17 cellular contexts compared by ENCODE assay signal in the genomic region with DNA sequence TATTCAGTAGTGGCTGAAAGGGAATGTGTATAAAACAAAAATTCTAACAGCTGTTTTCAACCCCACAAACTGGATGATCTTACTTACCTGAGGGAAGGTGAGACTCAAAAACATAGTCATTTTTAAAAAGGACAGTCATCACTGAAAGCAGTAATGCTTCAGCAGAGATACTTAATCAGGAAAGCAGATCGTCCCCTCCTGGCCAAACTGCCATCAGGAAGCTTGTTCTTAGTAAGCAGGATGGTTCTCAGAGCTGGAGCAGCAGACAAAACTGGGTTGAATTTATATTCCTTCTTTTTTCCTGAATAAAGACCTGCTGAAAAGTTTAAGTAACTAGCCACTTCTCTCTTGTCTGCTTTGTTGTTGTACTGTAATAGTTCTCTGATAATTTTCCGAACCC.
DNase-seq lines count a peak whose midpoint lies in the region; ATAC-seq, FAIRE-seq and TF ChIP-seq lines count a peak whose summit lies in the region.
"Had no signal": no experiment of that assay in that cellular context is flagged by ENCODE, and none has a peak within 500 bp of the region (broad histone marks: within the 10 kb centered on the region; RNA-seq: fewer than 3 reads in every experiment).

No MANE protein-coding gene starts in this region.

- POLR2A ChIA-PET in H1 (lab: Charles Lee; ENCODE audit: partially characterized antibody), result interaction anchor here (0.6 to 1.3 kb wide), 2 partner anchors 10 to 364 kb away, joined by 3 read pairs; no protein-coding TSS in a partner anchor

- H3K56ac ChIP-seq in H1 (replicated peaks; ENCODE audit: insufficient read length, low read depth, low read length), result no peak overlapping the region

- H3K9ac ChIP-seq in H1 (replicated peaks in 1 of 4; ENCODE audit: extremely low read depth in 1 of 4, low read depth in 3 of 4, low read length in 3 of 4) (no peak overlapping the region), neuronal stem cell (ENCODE audit: low read depth, low read length, poor library complexity) (no peak overlapping the region)
- H3K9ac ChIP-seq: SK-N-SH had no signal

- H3K14ac ChIP-seq in H1 (ENCODE audit: insufficient read length) (no peak overlapping the region), neuronal stem cell (ENCODE audit: low read length) (no peak overlapping the region)

- H2AK5ac ChIP-seq in H1 (ENCODE audit: low read depth, low read length), result no peak overlapping the region
- no peak overlapping the region for H2AK5ac ChIP-seq in neuronal stem cell (ENCODE audit: low read depth, low read length)

- no peak overlapping the region for H3K4me2 ChIP-seq in H1 (ENCODE audit: insufficient read depth in 1 of 2, low read depth in 2 of 2, low read length in 2 of 2)
- no peak overlapping the region for H3K4me2 ChIP-seq in neuronal stem cell (ENCODE audit: insufficient read depth, low read length, poor library complexity, severe bottlenecking)
- H3K4me2 ChIP-seq: SK-N-SH had no signal

- H2BK15ac ChIP-seq in H1 (ENCODE audit: low read length), result no peak overlapping the region
- no peak overlapping the region for H2BK15ac ChIP-seq in neuronal stem cell (ENCODE audit: low read length)

- H3K4ac ChIP-seq in H1 (replicated peaks; ENCODE audit: insufficient read length, low read depth, low read length) (no peak overlapping the region), neuronal stem cell (ENCODE audit: low read length) (no peak overlapping the region)

- DNase-seq in NCI-H524 (lab: John Stamatoyannopoulos, UW) (peak; percentile 25 to 54), NCI-H524 treated with DMSO at 0.1 percent for 48 hours (lab: John Stamatoyannopoulos, UW) (no peak), NCI-H69 (lab: John Stamatoyannopoulos, UW) (peak; percentile 39), H1 (ENCODE audit: low read depth in 1 of 2, low spot score in 2 of 2) (no peak), neuronal stem cell (ENCODE audit: low spot score) (no peak), HUDEP-2 (lab: John Stamatoyannopoulos, UW; ENCODE audit: unreplicated experiment in 76 of 76) (no peak)
- DNase-seq: EL, NCI-H1105, NCI-H2081 treated with DMSO at 0.1 percent for 48 hours, SIG-M5, SK-N-SH had no signal

- WGBS in H1 (ENCODE audit: extremely low coverage in 1 of 2, insufficient coverage in 1 of 2, insufficient read length in 1 of 2, insufficient replicate concordance in 2 of 2, low coverage in 1 of 2, low lambda C conversion rate in 2 of 2, missing lambda C conversion rate in 1 of 2), 2 experiments, result 76% methylated on average over 2 of the region's 2 CpGs; no CpG with 5 or more reads in 1 of the 2 experiments
- no CpG with 5 or more reads among the region's 2 CpGs for WGBS in neuronal stem cell (ENCODE audit: extremely low coverage in 2 of 2, insufficient read length in 2 of 2, insufficient replicate concordance in 1 of 2), 2 donors

- no peak overlapping the region for H2BK20ac ChIP-seq in H1 (ENCODE audit: low read length)

- no peak for TF ChIP-seq POLR2A in H1 (IDR thresholded peaks at IDR 0.05; ENCODE audit: control extremely low read depth in 1 of 2, low read depth in 2 of 2, low read length in 2 of 2)

- H2BK120ac ChIP-seq in H1 (replicated peaks; ENCODE audit: low read depth, low read length) (no peak overlapping the region), neuronal stem cell (ENCODE audit: low read depth, low read length) (no peak overlapping the region)

- no peak for ATAC-seq in HG03565 (IDR thresholded peaks at IDR 0.05; ENCODE audit: unreplicated experiment)
- ATAC-seq in GM19395 (IDR thresholded peaks at IDR 0.05; ENCODE audit: unreplicated experiment), result no peak
- ATAC-seq: Panc1 had no signal

- H3K4me3 ChIP-seq in H1 (ENCODE audit: extremely low read depth in 1 of 4, insufficient read depth in 2 of 4, low read depth in 3 of 4, low read length in 4 of 4), result no peak overlapping the region
- no peak overlapping the region for H3K4me3 ChIP-seq in neuronal stem cell (ENCODE audit: low read length in 2 of 2)
- H3K4me3 ChIP-seq: HAP-1 had no signal

- no peak for TF ChIP-seq EP300 in H1 (IDR thresholded peaks at IDR 0.05; ENCODE audit: borderline replicate concordance in 1 of 2, low read depth in 2 of 2, low read length in 2 of 2)

- H2AFZ ChIP-seq in H1 (ENCODE audit: low read length), result no peak overlapping the region; the same call in 1 of the 2 replicates
- peak overlapping the region; percentile 76 for H2AFZ ChIP-seq in neuronal stem cell (ENCODE audit: low read length)

- no peaks in the 10 kb centered on the region for H3K79me2 ChIP-seq in H1 (ENCODE audit: control insufficient read depth in 1 of 2, insufficient read depth in 2 of 2, low read length in 2 of 2)

- H3K23ac ChIP-seq in H1 (ENCODE audit: insufficient read length) (no peak overlapping the region), neuronal stem cell (ENCODE audit: low read depth, low read length, poor library complexity) (no peak overlapping the region)

- H2BK5ac ChIP-seq in H1 (ENCODE audit: low read depth, low read length) (peak overlapping the region; percentile 50; the same call in 1 of the 2 replicates), neuronal stem cell (ENCODE audit: low read length) (no peak overlapping the region)

- H3K23me2 ChIP-seq in H1 (ENCODE audit: low read depth, low read length), result no peaks in the 10 kb centered on the region

- TF ChIP-seq CTCF in H1 (IDR thresholded peaks at IDR 0.05; ENCODE audit: control extremely low read depth in 1 of 3, insufficient read depth in 1 of 3, low read depth in 1 of 3, low read length in 3 of 3), result no peak

- no peak overlapping the region for H2BK12ac ChIP-seq in H1 (ENCODE audit: low read depth, low read length)
- H2BK12ac ChIP-seq in neuronal stem cell (ENCODE audit: low read length), result no peak overlapping the region

- CTCF ChIA-PET in H1 (lab: Charles Lee; ENCODE audit: partially characterized antibody), result interaction anchor here (0.5 to 2.5 kb wide), 23 partner anchors 9 to 1060 kb away, joined by 3 to 16 read pairs (median 3); no protein-coding TSS in a partner anchor

- H4K8ac ChIP-seq in H1 (ENCODE audit: extremely low read depth, insufficient read depth, low read length), result no peak overlapping the region
- no peak overlapping the region for H4K8ac ChIP-seq in neuronal stem cell (ENCODE audit: low read depth, low read length)

- H3K18ac ChIP-seq in H1 (ENCODE audit: extremely low read depth, low read length) (no peak overlapping the region), neuronal stem cell (ENCODE audit: low read length) (no peak overlapping the region)

- no peaks in the 10 kb centered on the region for H3K9me3 ChIP-seq in H1 (ENCODE audit: insufficient read depth in 2 of 2, low read depth in 1 of 2, low read length in 1 of 2)
- H3K9me3 ChIP-seq in neuronal stem cell (replicated peaks in 1 of 2; ENCODE audit: control insufficient read depth in 2 of 2, insufficient read depth in 1 of 2, low read depth in 1 of 2, low read length in 2 of 2), result no peaks in the 10 kb centered on the region
- H3K9me3 ChIP-seq: HAP-1, SK-N-SH had no signal

- H4K91ac ChIP-seq in H1 (replicated peaks; ENCODE audit: insufficient read length, low read length) (no peak overlapping the region), neuronal stem cell (ENCODE audit: low read depth, low read length, poor library complexity) (no peak overlapping the region)

- H3K4me1 ChIP-seq in H1 (replicated peaks in 1 of 4; ENCODE audit: control insufficient read depth in 3 of 4, insufficient read depth in 4 of 4, low read length in 3 of 4) (peaks cover 0 to 15% (median 8%) of the 10 kb centered on the region in 4 experiments; a peak in 2 of 7 replicates), neuronal stem cell (ENCODE audit: control insufficient read depth in 2 of 2, insufficient read depth in 1 of 2, low read depth in 1 of 2, low read length in 2 of 2) (peaks cover 3% of the 10 kb centered on the region in 2 donors)

- peak in 1 of 2 experiments; percentile 13; a peak in 1 of 4 replicates for TF ChIP-seq RAD21 in H1 (IDR thresholded peaks at IDR 0.05 in 1 of 2, conservative IDR thresholded peaks at IDR 0.05 in 1 of 2; ENCODE audit: low read depth in 2 of 2, low read length in 2 of 2)

- H3K79me1 ChIP-seq in H1 (ENCODE audit: low read depth, low read length), result no peaks in the 10 kb centered on the region
- no peaks in the 10 kb centered on the region for H3K79me1 ChIP-seq in neuronal stem cell (ENCODE audit: low read depth, low read length)

- no peak overlapping the region for H4K5ac ChIP-seq in H1 (ENCODE audit: insufficient read length, low read depth, low read length)

- no peaks in the 10 kb centered on the region for H3K36me3 ChIP-seq in H1 (ENCODE audit: control insufficient read depth in 2 of 4, insufficient read depth in 4 of 4, low read length in 3 of 4)
- no peaks in the 10 kb centered on the region for H3K36me3 ChIP-seq in neuronal stem cell (replicated peaks in 1 of 2; ENCODE audit: control insufficient read depth in 2 of 2, insufficient read depth in 2 of 2, low read length in 2 of 2)
- H3K36me3 ChIP-seq: HAP-1 had no signal

- FAIRE-seq in H1 (lab: Jason Lieb, UNC), result no peak
- FAIRE-seq: A204.1 had no signal

- no peaks in the 10 kb centered on the region for H4K20me1 ChIP-seq in H1 (replicated peaks in 1 of 2; ENCODE audit: control insufficient read depth in 1 of 2, insufficient read depth in 2 of 2, low read length in 2 of 2)

- H3K27me3 ChIP-seq in H1 (replicated peaks in 1 of 4; ENCODE audit: control insufficient read depth in 3 of 4, extremely low read depth in 1 of 4, insufficient read depth in 3 of 4, low read length in 3 of 4) (no peaks in the 10 kb centered on the region), neuronal stem cell (ENCODE audit: control insufficient read depth in 3 of 3, insufficient read depth in 3 of 3, low read depth in 1 of 3, low read length in 3 of 3) (no peaks in the 10 kb centered on the region)

- H3K27ac ChIP-seq in H1 (ENCODE audit: low read depth, low read length) (no peak overlapping the region), neuronal stem cell (replicated peaks; ENCODE audit: low read length) (no peak overlapping the region)
- H3K27ac ChIP-seq: C4-2B had no signal

TF ChIP-seq in H1, 55 proteins besides CTCF, POLR2A, EP300 and RAD21:
- TF ChIP-seq, protein P1, sequence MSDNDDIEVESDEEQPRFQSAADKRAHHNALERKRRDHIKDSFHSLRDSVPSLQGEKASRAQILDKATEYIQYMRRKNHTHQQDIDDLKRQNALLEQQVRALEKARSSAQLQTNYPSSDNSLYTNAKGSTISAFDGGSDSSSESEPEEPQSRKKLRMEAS (IDR thresholded peaks at IDR 0.05), result no peak
- no peak for TF ChIP-seq TAF1 (IDR thresholded peaks at IDR 0.05; ENCODE audit: low read depth, low read length)

Comparison
In these comparisons a context has a peak if more than half of its experiments do, and no peak if none do; other contexts are left out.
1. DNase-seq: peak in NCI-H524 (2 of 2) and NCI-H69 (single experiment); none in NCI-H524 treated with DMSO at 0.1 percent for 48 hours (single experiment), H1 (0 of 2), neuronal stem cell (single experiment) and HUDEP-2 (0 of 76).